24 cellular contexts compared by ENCODE assay signal in genomic region chr6:69954733-69955132, GRCh38.
"Had no signal": no experiment of that assay in that cellular context is flagged by ENCODE, and none has a peak within 500 bp of the region (broad histone marks: within the 10 kb centered on the region; RNA-seq: fewer than 3 reads in every experiment).

No MANE protein-coding gene starts in this region.

- H3K4me1 Mint-ChIP-seq: endodermal cell had no signal

- H2AFZ ChIP-seq: hepatocyte had no signal

- H3K9me3 Mint-ChIP-seq: dendritic cell treated with granulocyte-macrophage colony-stimulating factor and Interleukin-4, amounts not matched to agents 40 ng/mL and 50 ng/mL, for 4 days; effector memory CD8-positive, alpha-beta T cell; endodermal cell had no signal

- H3K27me3 Mint-ChIP-seq: dendritic cell treated with granulocyte-macrophage colony-stimulating factor and Interleukin-4, amounts not matched to agents 40 ng/mL and 50 ng/mL, for 4 days had no signal

- H3K36me3 ChIP-seq: colonic mucosa, esophagus muscularis mucosa, gastrocnemius medialis, gastroesophageal sphincter, heart left ventricle, heart right ventricle had no signal

- H3K27ac ChIP-seq: colonic mucosa, coronary artery, epithelial cell of prostate, esophagus muscularis mucosa, foreskin keratinocyte, gastrocnemius medialis, gastroesophageal sphincter, heart left ventricle, heart right ventricle, hepatocyte had no signal

- H3K4me2 ChIP-seq: hepatocyte had no signal

- H3K9me3 ChIP-seq: colonic mucosa, esophagus muscularis mucosa, gastrocnemius medialis, gastroesophageal sphincter, heart left ventricle, heart right ventricle had no signal

- H3K4me1 ChIP-seq: colonic mucosa, esophagus muscularis mucosa, foreskin keratinocyte had no signal

- H3K4me3 ChIP-seq: colonic mucosa, coronary artery, dorsolateral prefrontal cortex, esophagus muscularis mucosa, gastrocnemius medialis, gastroesophageal sphincter, heart left ventricle, heart right ventricle, hepatocyte had no signal

- H3K27me3 ChIP-seq: colonic mucosa, dorsolateral prefrontal cortex, esophagus muscularis mucosa, gastrocnemius medialis, gastroesophageal sphincter, heart left ventricle, heart right ventricle, hepatocyte had no signal

- ATAC-seq: effector memory CD8-positive, alpha-beta T cell; esophagus mucosa; foreskin keratinocyte; gastrocnemius medialis; gastroesophageal sphincter; heart left ventricle; heart right ventricle had no signal

- H3K4me3 Mint-ChIP-seq: dendritic cell treated with granulocyte-macrophage colony-stimulating factor and Interleukin-4, amounts not matched to agents 40 ng/mL and 50 ng/mL, for 4 days; effector memory CD8-positive, alpha-beta T cell; endodermal cell had no signal

- DNase-seq: colonic mucosa; cortex of kidney; dermis blood vessel endothelial cell; dorsolateral prefrontal cortex; effector CD4-positive, alpha-beta T cell; effector CD8-positive, alpha-beta T cell; effector memory CD4-positive, alpha-beta T cell; effector memory CD8-positive, alpha-beta T cell; endodermal cell; erythroblast; foreskin fibroblast; foreskin keratinocyte; foreskin melanocyte; gastrocnemius medialis; head of caudate nucleus; heart left ventricle; heart right ventricle had no signal

- H3K79me2 ChIP-seq: hepatocyte had no signal

- H3K27ac Mint-ChIP-seq: dendritic cell treated with granulocyte-macrophage colony-stimulating factor and Interleukin-4, amounts not matched to agents 40 ng/mL and 50 ng/mL, for 4 days; effector memory CD8-positive, alpha-beta T cell; endodermal cell had no signal
